ENCODE assay signal across 8 cellular contexts in genomic region chr11:124586247-124586860, GRCh38. TPM values are rescaled to one million over a fixed set of nuclear protein-coding genes. Genes with fewer than 3 reads are reported as not detected.
DNase-seq lines count a peak whose midpoint lies in the region; ATAC-seq and TF ChIP-seq lines count a peak whose summit lies in the region.

No MANE protein-coding gene starts in this region.

- no peak overlapping the region for H3K27ac Mint-ChIP-seq in CD8-positive, alpha-beta T cell

- H3K27me3 Mint-ChIP-seq in CD8-positive, alpha-beta T cell (ENCODE audit: low read depth) = peaks cover 24% of the 10 kb centered on the region

- no peaks in the 10 kb centered on the region for H3K9me3 ChIP-seq in CD8-positive, alpha-beta T cell (ENCODE audit: low read length)
- H3K9me3 ChIP-seq in mesenchymal stem cell (ENCODE audit: control insufficient read depth, low read length) (no peaks in the 10 kb centered on the region), suprapubic skin (no peaks in the 10 kb centered on the region)

- no peak overlapping the region for H2BK5ac ChIP-seq in mesenchymal stem cell (ENCODE audit: low read depth, low read length, poor library complexity, severe bottlenecking)

- DNase-seq in CD8-positive, alpha-beta T cell = peak in 6 of 7 experiments; percentile 15 to 52 (median 26)
- peak; percentile 43 for DNase-seq in NCI-H2029 (lab: John Stamatoyannopoulos, UW)
- peak; percentile 44 to 67 for DNase-seq in dermis microvascular lymphatic vessel endothelial cell (ENCODE audit: low read depth in 2 of 2)
- DNase-seq in mesenchymal stem cell = peak; percentile 64
- DNase-seq in suprapubic skin (ENCODE audit: low spot score in 2 of 2) = no peak
- DNase-seq in NCI-H187 treated with DMSO at 0.1 percent for 48 hours (lab: John Stamatoyannopoulos, UW) = no peak

- intact Hi-C loops in CD8-positive, alpha-beta T cell (cut with DNase I, micrococcal nuclease) = loop anchor here (1.0 to 2.0 kb wide), 3 partner anchors 171 to 515 kb away; no protein-coding TSS in a partner anchor

- H2AK5ac ChIP-seq in mesenchymal stem cell (ENCODE audit: low read length, severe bottlenecking) = no peak overlapping the region

- no peaks in the 10 kb centered on the region for H3K4me1 Mint-ChIP-seq in CD8-positive, alpha-beta T cell (ENCODE audit: low read depth)

- H4K8ac ChIP-seq in mesenchymal stem cell (ENCODE audit: low read length) = no peak overlapping the region

- H3K18ac ChIP-seq in mesenchymal stem cell (ENCODE audit: low read depth in 1 of 2, low read length in 2 of 2) = no peak overlapping the region

- H3K14ac ChIP-seq in mesenchymal stem cell (ENCODE audit: low read length in 2 of 2) = no peak overlapping the region

- peak; percentile 72 for TF ChIP-seq CTCF in CD8-positive, alpha-beta T cell (IDR thresholded peaks at IDR 0.05)
- TF ChIP-seq CTCF in WI38 (IDR thresholded peaks at IDR 0.05; ENCODE audit: low read depth, low read length) (peak; percentile 51), suprapubic skin (IDR thresholded peaks at IDR 0.05) (peak; percentile 24 to 49)

- H2BK15ac ChIP-seq in mesenchymal stem cell (ENCODE audit: low read depth, poor library complexity, severe bottlenecking) = no peak overlapping the region

- ATAC-seq in CD8-positive, alpha-beta T cell = no peak
- peak; percentile 76 for ATAC-seq in GM21447 (IDR thresholded peaks at IDR 0.05; ENCODE audit: unreplicated experiment)

- no peaks in the 10 kb centered on the region for H3K79me1 ChIP-seq in mesenchymal stem cell (replicated peaks; ENCODE audit: low read length, poor library complexity, severe bottlenecking)

- H2BK12ac ChIP-seq in mesenchymal stem cell (ENCODE audit: low read length in 2 of 2) = no peak overlapping the region

- no peak overlapping the region for H3K27ac ChIP-seq in CD8-positive, alpha-beta T cell (ENCODE audit: low read depth, low read length)
- H3K27ac ChIP-seq in mesenchymal stem cell (ENCODE audit: low read length, poor library complexity, severe bottlenecking) (no peak overlapping the region), suprapubic skin (no peak overlapping the region)

- no peak overlapping the region for H3K9ac ChIP-seq in mesenchymal stem cell (ENCODE audit: low read length)

- no peak overlapping the region for H2BK120ac ChIP-seq in mesenchymal stem cell (ENCODE audit: low read depth, low read length)

- 0% methylated on average over 1 of the region's 3 CpGs for WGBS in mesenchymal stem cell
- WGBS in suprapubic skin = 45% methylated on average over 3 of the region's 3 CpGs

- H3K36me3 ChIP-seq in CD8-positive, alpha-beta T cell (ENCODE audit: insufficient read depth, low read length) = no peaks in the 10 kb centered on the region
- H3K36me3 ChIP-seq in mesenchymal stem cell (ENCODE audit: control insufficient read depth in 1 of 2, insufficient read depth in 2 of 2, low read depth in 1 of 2, low read length in 2 of 2) = no peaks in the 10 kb centered on the region
- no peaks in the 10 kb centered on the region for H3K36me3 ChIP-seq in suprapubic skin

- no peaks in the 10 kb centered on the region for H3K4me1 ChIP-seq in CD8-positive, alpha-beta T cell (ENCODE audit: insufficient read depth, low read length)
- H3K4me1 ChIP-seq in mesenchymal stem cell (ENCODE audit: control insufficient read depth, insufficient read depth, low read depth, low read length) (no peaks in the 10 kb centered on the region), suprapubic skin (no peaks in the 10 kb centered on the region)

- H3K4me2 ChIP-seq in mesenchymal stem cell (ENCODE audit: low read length, poor library complexity, severe bottlenecking) = no peak overlapping the region

- TF ChIP-seq POLR2A in suprapubic skin (IDR thresholded peaks at IDR 0.05) = no peak

- H3K4me3 ChIP-seq in CD8-positive, alpha-beta T cell (ENCODE audit: low read depth, low read length) = no peak overlapping the region
- H3K4me3 ChIP-seq in WI38 (ENCODE audit: low read depth, low read length) (no peak overlapping the region), mesenchymal stem cell (ENCODE audit: insufficient read depth in 1 of 2, low read depth in 1 of 2, low read length in 2 of 2) (no peak overlapping the region), suprapubic skin (no peak overlapping the region)

- no peaks in the 10 kb centered on the region for H3K27me3 ChIP-seq in CD8-positive, alpha-beta T cell (ENCODE audit: insufficient read depth, low read length)
- H3K27me3 ChIP-seq in mesenchymal stem cell (ENCODE audit: control insufficient read depth in 1 of 2, insufficient read depth in 1 of 2, low read length in 2 of 2) (peaks cover 9 to 12% of the 10 kb centered on the region in 2 experiments), suprapubic skin (peaks cover 10% of the 10 kb centered on the region)

- no peak for TF ChIP-seq EP300 in suprapubic skin (IDR thresholded peaks at IDR 0.05)

- H2AFZ ChIP-seq in mesenchymal stem cell (ENCODE audit: low read depth, low read length) = no peak overlapping the region

- H3K9me3 Mint-ChIP-seq in CD8-positive, alpha-beta T cell = no peaks in the 10 kb centered on the region

- no peak overlapping the region for H3K4me3 Mint-ChIP-seq in CD8-positive, alpha-beta T cell

- CTCF ChIA-PET in CD8-positive, alpha-beta T cell (lab: Charles Lee) = interaction anchor here (1.2 to 1.5 kb wide), 3 partner anchors 20 to 514 kb away, joined by 3 to 6 read pairs (median 3); no protein-coding TSS in a partner anchor

- H3K23ac ChIP-seq in mesenchymal stem cell (ENCODE audit: low read length in 2 of 2) = no peak overlapping the region

- H3K36me3 Mint-ChIP-seq in CD8-positive, alpha-beta T cell = no peaks in the 10 kb centered on the region

- POLR2A ChIA-PET in CD8-positive, alpha-beta T cell (lab: Charles Lee) = interaction anchor here (1.0 kb wide), 1 partner anchor 9 kb away, joined by 4 read pairs; no protein-coding TSS in a partner anchor

- no peak overlapping the region for H4K91ac ChIP-seq in mesenchymal stem cell (ENCODE audit: low read length)

- H3K4ac ChIP-seq in mesenchymal stem cell (ENCODE audit: low read depth in 1 of 2, low read length in 2 of 2) = no peak overlapping the region

RNA-seq across cellular contexts. Expression of gene OR8A1, which starts 16.6 kb away (rescaled TPM):
- total RNA-seq in CD8-positive, alpha-beta T cell = not detected
- total RNA-seq in dermis microvascular lymphatic vessel endothelial cell = not detected in 2 replicates
- polyA plus RNA-seq in mesenchymal stem cell (2013, experiment 1 of 2) = not detected
- not detected for polyA plus RNA-seq in mesenchymal stem cell (2013, experiment 2 of 2)
- total RNA-seq in suprapubic skin = not detected

RNA-seq across cellular contexts. Expression of gene PANX3, which starts 24.9 kb away (rescaled TPM):
- total RNA-seq in CD8-positive, alpha-beta T cell = not detected
- not detected in 2 replicates for total RNA-seq in dermis microvascular lymphatic vessel endothelial cell
- polyA plus RNA-seq in mesenchymal stem cell (2013, experiment 1 of 2) = not detected
- not detected for polyA plus RNA-seq in mesenchymal stem cell (2013, experiment 2 of 2)
- not detected for total RNA-seq in suprapubic skin

RNA-seq across cellular contexts. Expression of gene TBRG1, which starts 36.3 kb away (rescaled TPM):
- 10 to 100 TPM; 59.2 to 61.0 TPM for total RNA-seq in CD8-positive, alpha-beta T cell
- 12.6 and 16.7 TPM in 2 replicates for total RNA-seq in dermis microvascular lymphatic vessel endothelial cell
- 42.2 TPM for polyA plus RNA-seq in mesenchymal stem cell (2013, experiment 1 of 2)
- 44.4 TPM for polyA plus RNA-seq in mesenchymal stem cell (2013, experiment 2 of 2)
- total RNA-seq in suprapubic skin = 10 to 100 TPM; 25.9 to 48.8 (median 32.8) TPM

RNA-seq across cellular contexts. Expression of gene OR8B12, which starts 42.9 kb away (rescaled TPM):
- not detected for total RNA-seq in CD8-positive, alpha-beta T cell
- total RNA-seq in dermis microvascular lymphatic vessel endothelial cell = not detected in 2 replicates
- polyA plus RNA-seq in mesenchymal stem cell (2013, experiment 1 of 2) = not detected
- not detected for polyA plus RNA-seq in mesenchymal stem cell (2013, experiment 2 of 2)
- total RNA-seq in suprapubic skin = not detected

Comparison
In these comparisons a context has a peak if more than half of its experiments do, and no peak if none do; other contexts are left out.
1. DNase-seq: peak in CD8-positive, alpha-beta T cell (6 of 7), NCI-H2029 (single experiment), dermis microvascular lymphatic vessel endothelial cell (2 of 2) and mesenchymal stem cell (single experiment); none in suprapubic skin (0 of 2) and NCI-H187 treated with DMSO at 0.1 percent for 48 hours (single experiment).
2. Peak in every context shown above with its lines, with median percentiles within 50 percentile points of each other: CTCF ChIP-seq.